Comparison of ENCODE assay signal across 14 cellular contexts in the genomic region with DNA sequence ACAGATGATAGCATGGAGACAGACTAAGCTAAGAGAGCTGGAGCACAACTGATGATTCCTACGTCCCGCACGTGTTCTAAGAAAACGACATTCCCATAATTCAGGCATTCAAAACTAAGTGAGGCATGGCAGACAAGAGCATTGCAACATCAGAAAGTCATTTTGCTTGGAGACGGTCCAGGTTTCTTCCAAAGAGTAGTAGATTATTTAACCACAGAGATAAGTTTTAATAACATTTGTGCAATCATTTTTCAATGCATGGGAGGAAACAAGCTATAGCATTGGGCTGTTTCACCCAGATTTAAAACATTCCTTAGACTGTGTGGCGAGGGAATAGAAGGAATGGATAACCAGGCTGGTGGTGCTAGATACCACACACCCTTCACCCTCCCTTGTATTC.
DNase-seq lines count a peak whose midpoint lies in the region; ATAC-seq, FAIRE-seq and TF ChIP-seq lines count a peak whose summit lies in the region.
"Had no signal": no experiment of that assay in that cellular context is flagged by ENCODE, and none has a peak within 500 bp of the region (broad histone marks: within the 10 kb centered on the region; RNA-seq: fewer than 3 reads in every experiment).

No MANE protein-coding gene starts in this region.

- peak; percentile 99 for FAIRE-seq in RCC 7860 (lab: Jason Lieb, UNC)

- TF ChIP-seq CTCF in fibroblast of pulmonary artery (IDR thresholded peaks at IDR 0.05; ENCODE audit: low read length, missing control alignments), result no peak

- H3K4me3 ChIP-seq in fibroblast of pulmonary artery (replicated peaks; ENCODE audit: low read depth, low read length), result no peak overlapping the region
- H3K4me3 ChIP-seq: GM23338, thyroid gland had no signal

- DNase-seq in EL (peak; percentile 77), RCC 7860 (ENCODE audit: low spot score) (peak; percentile 96), fibroblast of pulmonary artery (ENCODE audit: low read depth) (peak; percentile 97), renal cortical epithelial cell (ENCODE audit: low read depth) (peak; percentile 83), COLO829 (ENCODE audit: low spot score) (no peak)
- DNase-seq in activated CD4-positive, alpha-beta T cell treated with anti-CD3 and anti-CD28 coated beads, Interleukin-2, amount 50 U/mL, for 1 hour, result no peak
- DNase-seq: activated CD4-positive, alpha-beta memory T cell treated with anti-CD3 and anti-CD28 coated beads, Interleukin-2, amount 10 ng/mL, durations not matched to agents 7 days and 5 days; activated effector memory CD4-positive, alpha-beta T cell treated with Interleukin-2 at 50 U/mL for 16 hours; immature natural killer cell; naive thymus-derived CD8-positive, alpha-beta T cell; thyroid gland had no signal

- ATAC-seq in HG03354 (IDR thresholded peaks at IDR 0.05; ENCODE audit: poor library complexity, severe bottlenecking, unreplicated experiment), result no peak
- ATAC-seq: esophagus mucosa; GM23338; naive thymus-derived CD8-positive, alpha-beta T cell had no signal

Comparison
In these comparisons a context has a peak if more than half of its experiments do, and no peak if none do; other contexts are left out.
1. DNase-seq: peak in EL (single experiment), RCC 7860 (single experiment), fibroblast of pulmonary artery (single experiment) and renal cortical epithelial cell (single experiment); none in activated CD4-positive, alpha-beta T cell treated with anti-CD3 and anti-CD28 coated beads, Interleukin-2, amount 50 U/mL, for 1 hour (single experiment) and COLO829 (single experiment).